Comparison of ENCODE assay signal across 21 cellular contexts in genomic region chr12:102459314-102459713, GRCh38. TPM values are rescaled to one million over a fixed set of nuclear protein-coding genes. Genes with fewer than 3 reads are reported as not detected.
"Had no signal": no experiment of that assay in that cellular context is flagged by ENCODE, and none has a peak within 500 bp of the region (broad histone marks: within the 10 kb centered on the region; RNA-seq: fewer than 3 reads in every experiment).

No MANE protein-coding gene starts in this region.

- H3K9ac ChIP-seq: parathyroid adenoma had no signal

- H3K9me3 ChIP-seq: colonic mucosa, heart right ventricle, prostate gland, sigmoid colon, thoracic aorta, transverse colon had no signal

- H3K27me3 ChIP-seq: colonic mucosa, heart right ventricle, sigmoid colon, transverse colon had no signal

- ATAC-seq: naive thymus-derived CD4-positive, alpha-beta T cell; stimulated activated naive B cell treated with anti-CD40 and anti-IgM and Interleukin-4, amounts not matched to agents 10 μg/mL and 1 μg/mL and 100 μg/mL, for 72 hours; stimulated activated naive CD8-positive, alpha-beta T cell treated with anti-CD3 and anti-CD28 coated beads, Interleukin-15, amount 100 ng/mL, for 72 hours had no signal

- H3K27ac ChIP-seq: colonic mucosa, heart right ventricle, parathyroid adenoma, prostate gland, sigmoid colon, skin epidermis, thoracic aorta, transverse colon had no signal

- DNase-seq: colonic mucosa; dermis blood vessel endothelial cell; erythroblast; heart right ventricle; islet precursor cell; mammary epithelial cell; naive thymus-derived CD4-positive, alpha-beta T cell; nephron progenitor cell; sigmoid colon; stimulated activated CD4-positive, alpha-beta T cell treated with anti-CD3 and anti-CD28 coated beads, Interleukin-2, amount 100 ng/mL, for 24 hours; stimulated activated CD4-positive, alpha-beta T cell treated with anti-CD3 and anti-CD28 coated beads, Interleukin-4, amount 100 ng/mL, for 4 hours; stimulated activated naive B cell treated with anti-CD40 and anti-IgM and Interleukin-4, amounts not matched to agents 10 μg/mL and 1 μg/mL and 100 μg/mL, for 72 hours; stimulated activated naive CD8-positive, alpha-beta T cell treated with anti-CD3 and anti-CD28 coated beads, Interleukin-15, amount 100 ng/mL, for 72 hours; substantia nigra; transverse colon had no signal

- H2AFZ ChIP-seq: parathyroid adenoma had no signal

- H3K4me1 ChIP-seq: colonic mucosa, parathyroid adenoma, sigmoid colon, transverse colon had no signal

- H3K36me3 ChIP-seq: colonic mucosa, heart right ventricle, prostate gland, sigmoid colon, thoracic aorta, transverse colon had no signal

- H3K4me3 ChIP-seq: colonic mucosa, heart right ventricle, prostate gland, sigmoid colon, skin epidermis, thoracic aorta, transverse colon had no signal

RNA-seq across cellular contexts. Expression of gene IGF1, which starts 21.0 kb away (rescaled TPM):
- total RNA-seq: endothelial cell of umbilical vein, mammary epithelial cell, mononuclear cell had no signal
- polyA plus RNA-seq: mammary epithelial cell; naive thymus-derived CD4-positive, alpha-beta T cell had no signal
